In genomic region chr21:41139275-41139674, GRCh38 we compare ENCODE assay signal across 1 cellular context.
TF ChIP-seq lines count a peak whose summit lies in the region.

No MANE protein-coding gene starts in this region.

TF ChIP-seq in HepG2, 621 proteins besides CTCF, POLR2A, EP300 and RAD21 (continued from another document):
- TF ChIP-seq MNT (IDR thresholded peaks at IDR 0.05) = peak; percentile 98
